1 cellular context compared by ENCODE assay signal in the genomic region with DNA sequence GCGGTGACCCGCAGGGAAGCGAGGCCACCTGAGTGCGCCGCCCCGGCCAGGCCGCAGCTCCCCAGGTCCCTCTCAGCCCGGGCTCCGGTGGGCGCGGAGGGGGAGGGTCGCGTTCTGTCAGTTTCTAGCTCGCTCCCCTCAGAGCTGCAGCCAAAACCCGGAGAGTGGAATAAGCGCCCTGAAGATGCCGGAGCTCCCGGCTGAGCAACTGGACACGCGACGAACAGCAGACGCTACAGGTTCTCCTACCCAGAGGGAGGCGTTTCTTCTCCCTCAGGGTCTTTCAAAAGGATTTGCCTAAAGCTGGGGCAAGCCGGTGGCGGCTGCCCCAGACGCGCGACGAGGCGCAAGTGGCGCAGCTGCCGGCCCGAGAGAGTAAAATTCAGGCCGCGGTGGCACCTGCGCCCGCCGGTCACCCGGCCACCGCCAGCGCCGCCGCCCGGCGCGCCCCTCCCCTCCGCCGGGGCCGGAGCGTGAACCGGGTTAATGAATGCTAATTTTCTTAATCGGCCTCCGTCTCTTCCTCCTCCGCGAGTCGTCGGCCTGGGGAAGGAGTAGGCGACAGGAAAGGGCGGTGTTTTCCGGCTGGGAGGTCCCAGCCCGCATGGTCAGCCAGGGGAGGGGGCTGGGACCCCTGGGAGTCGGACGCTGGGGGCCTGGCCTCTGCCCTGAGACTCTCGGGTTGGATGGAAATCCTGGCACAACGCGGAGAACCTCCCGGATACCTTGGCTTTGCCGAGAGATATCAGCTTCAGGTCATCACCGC.
TF ChIP-seq lines count a peak whose summit lies in the region.

No MANE protein-coding gene starts in this region.

TF ChIP-seq in SK-N-SH, 30 proteins besides CTCF, POLR2A, EP300 and RAD21 (continued from another document):
- TF ChIP-seq FOXJ3 (CRISPR knock-in tag; IDR thresholded peaks at IDR 0.05) = peak; percentile 67
- peak; percentile 66 for TF ChIP-seq JUND (IDR thresholded peaks at IDR 0.05)
- peak; percentile 73; the same call in 1 of the 2 replicates for TF ChIP-seq RCOR1 (IDR thresholded peaks at IDR 0.05; ENCODE audit: low read length)
- TF ChIP-seq SIN3A (IDR thresholded peaks at IDR 0.05; ENCODE audit: borderline replicate concordance, low read depth, low read length) = peak; percentile 93
- no peak for TF ChIP-seq EZH2phosphoT487 (IDR thresholded peaks at IDR 0.05; ENCODE audit: borderline replicate concordance, low read depth)
- TF ChIP-seq, protein P1, sequence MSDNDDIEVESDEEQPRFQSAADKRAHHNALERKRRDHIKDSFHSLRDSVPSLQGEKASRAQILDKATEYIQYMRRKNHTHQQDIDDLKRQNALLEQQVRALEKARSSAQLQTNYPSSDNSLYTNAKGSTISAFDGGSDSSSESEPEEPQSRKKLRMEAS (IDR thresholded peaks at IDR 0.05; ENCODE audit: low read depth) = peak; percentile 73
- TF ChIP-seq TEAD4 (IDR thresholded peaks at IDR 0.05; ENCODE audit: borderline replicate concordance, insufficient read depth) = no peak; the same call in 1 of the 2 replicates
- TF ChIP-seq MXI1 (IDR thresholded peaks at IDR 0.05; ENCODE audit: low read depth, low read length) = peak; percentile 55; the same call in 1 of the 2 replicates
- TF ChIP-seq CHD2 (IDR thresholded peaks at IDR 0.05; ENCODE audit: low read length, partially characterized antibody) = peak; percentile 74
- TF ChIP-seq RXRA (IDR thresholded peaks at IDR 0.05; ENCODE audit: borderline replicate concordance, low read depth) = peak; percentile 33; the same call in 1 of the 2 replicates
- TF ChIP-seq, protein P2, sequence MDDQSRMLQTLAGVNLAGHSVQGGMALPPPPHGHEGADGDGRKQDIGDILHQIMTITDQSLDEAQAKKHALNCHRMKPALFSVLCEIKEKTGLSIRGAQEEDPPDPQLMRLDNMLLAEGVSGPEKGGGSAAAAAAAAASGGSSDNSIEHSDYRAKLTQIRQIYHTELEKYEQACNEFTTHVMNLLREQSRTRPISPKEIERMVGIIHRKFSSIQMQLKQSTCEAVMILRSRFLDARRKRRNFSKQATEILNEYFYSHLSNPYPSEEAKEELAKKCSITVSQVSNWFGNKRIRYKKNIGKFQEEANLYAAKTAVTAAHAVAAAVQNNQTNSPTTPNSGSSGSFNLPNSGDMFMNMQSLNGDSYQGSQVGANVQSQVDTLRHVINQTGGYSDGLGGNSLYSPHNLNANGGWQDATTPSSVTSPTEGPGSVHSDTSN (IDR thresholded peaks at IDR 0.05) = peak; percentile 55
- TF ChIP-seq MEF2A (IDR thresholded peaks at IDR 0.05; ENCODE audit: borderline replicate concordance, low read depth) = no peak
- TF ChIP-seq, protein P3, sequence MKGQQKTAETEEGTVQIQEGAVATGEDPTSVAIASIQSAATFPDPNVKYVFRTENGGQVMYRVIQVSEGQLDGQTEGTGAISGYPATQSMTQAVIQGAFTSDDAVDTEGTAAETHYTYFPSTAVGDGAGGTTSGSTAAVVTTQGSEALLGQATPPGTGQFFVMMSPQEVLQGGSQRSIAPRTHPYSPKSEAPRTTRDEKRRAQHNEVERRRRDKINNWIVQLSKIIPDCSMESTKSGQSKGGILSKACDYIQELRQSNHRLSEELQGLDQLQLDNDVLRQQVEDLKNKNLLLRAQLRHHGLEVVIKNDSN (IDR thresholded peaks at IDR 0.05; ENCODE audit: borderline replicate concordance, low read depth) = no peak; the same call in 1 of the 2 replicates
- peak; percentile 60; the same call in 1 of the 2 replicates for TF ChIP-seq GATA2 (CRISPR knock-in tag; IDR thresholded peaks at IDR 0.05)
- peak; percentile 7; the same call in 1 of the 2 replicates for TF ChIP-seq FOSL2 (IDR thresholded peaks at IDR 0.05; ENCODE audit: borderline replicate concordance, low read depth)
- TF ChIP-seq TCF12 (IDR thresholded peaks at IDR 0.05) = peak; percentile 22
- TF ChIP-seq ELF1 (IDR thresholded peaks at IDR 0.05) = no peak
- TF ChIP-seq NFIC (IDR thresholded peaks at IDR 0.05; ENCODE audit: borderline replicate concordance) = peak; percentile 51; the same call in 1 of the 2 replicates
- peak; percentile 48 for TF ChIP-seq GABPA (IDR thresholded peaks at IDR 0.05; ENCODE audit: low read depth)
- TF ChIP-seq, protein P4, sequence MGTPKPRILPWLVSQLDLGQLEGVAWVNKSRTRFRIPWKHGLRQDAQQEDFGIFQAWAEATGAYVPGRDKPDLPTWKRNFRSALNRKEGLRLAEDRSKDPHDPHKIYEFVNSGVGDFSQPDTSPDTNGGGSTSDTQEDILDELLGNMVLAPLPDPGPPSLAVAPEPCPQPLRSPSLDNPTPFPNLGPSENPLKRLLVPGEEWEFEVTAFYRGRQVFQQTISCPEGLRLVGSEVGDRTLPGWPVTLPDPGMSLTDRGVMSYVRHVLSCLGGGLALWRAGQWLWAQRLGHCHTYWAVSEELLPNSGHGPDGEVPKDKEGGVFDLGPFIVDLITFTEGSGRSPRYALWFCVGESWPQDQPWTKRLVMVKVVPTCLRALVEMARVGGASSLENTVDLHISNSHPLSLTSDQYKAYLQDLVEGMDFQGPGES (IDR thresholded peaks at IDR 0.05; ENCODE audit: low read depth, low read length) = no peak
- TF ChIP-seq TAF1 (IDR thresholded peaks at IDR 0.05; ENCODE audit: borderline replicate concordance, low read depth, low read length) = peak; percentile 68; the same call in 1 of the 2 replicates
- TF ChIP-seq, protein P5, sequence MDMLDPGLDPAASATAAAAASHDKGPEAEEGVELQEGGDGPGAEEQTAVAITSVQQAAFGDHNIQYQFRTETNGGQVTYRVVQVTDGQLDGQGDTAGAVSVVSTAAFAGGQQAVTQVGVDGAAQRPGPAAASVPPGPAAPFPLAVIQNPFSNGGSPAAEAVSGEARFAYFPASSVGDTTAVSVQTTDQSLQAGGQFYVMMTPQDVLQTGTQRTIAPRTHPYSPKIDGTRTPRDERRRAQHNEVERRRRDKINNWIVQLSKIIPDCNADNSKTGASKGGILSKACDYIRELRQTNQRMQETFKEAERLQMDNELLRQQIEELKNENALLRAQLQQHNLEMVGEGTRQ (IDR thresholded peaks at IDR 0.05; ENCODE audit: borderline replicate concordance, low read depth, low read length) = no peak; the same call in 1 of the 2 replicates
- TF ChIP-seq YY1 (IDR thresholded peaks at IDR 0.05; ENCODE audit: low read depth) = no peak; the same call in 1 of the 2 replicates
- TF ChIP-seq FOXM1 (IDR thresholded peaks at IDR 0.05; ENCODE audit: low read depth) = no peak
TF ChIP-seq in SK-N-SH: peak in this region for 18.
